In the genomic region with DNA sequence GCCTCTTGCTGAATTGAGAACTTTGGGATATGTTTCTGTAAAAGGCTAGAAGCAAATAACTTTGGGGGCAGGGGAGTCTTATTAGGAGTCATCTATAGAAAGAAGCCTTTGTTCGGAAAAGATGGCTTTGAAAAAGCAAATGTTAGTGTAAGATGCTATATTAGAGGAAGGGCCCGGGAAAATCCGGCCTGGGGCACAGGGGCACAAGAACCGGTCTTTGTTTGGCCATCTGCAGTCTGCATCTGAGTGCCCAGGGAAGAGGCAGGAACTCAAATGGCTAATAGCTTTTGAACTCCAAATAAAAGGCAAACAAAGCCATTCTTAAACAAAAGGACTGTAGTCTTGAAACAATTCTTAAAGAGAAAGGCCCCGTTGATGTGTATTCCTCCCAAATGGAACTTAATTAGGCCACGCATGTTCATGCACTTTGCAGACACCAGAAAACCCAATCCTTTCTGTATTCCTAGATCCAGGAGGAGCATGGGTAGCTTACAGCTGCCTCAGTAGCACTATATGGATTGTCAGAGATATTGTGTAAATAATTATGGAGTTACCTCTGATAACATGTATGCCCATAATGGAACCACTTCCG, we compare ENCODE assay signal across 2 cellular contexts.
A peak's percentile ranks its signal among the peaks of the same experiment; 100 is the strongest.
TF ChIP-seq lines count a peak whose summit lies in the region.

No MANE protein-coding gene starts in this region.

TF ChIP-seq in GM23338, 12 proteins besides CTCF, POLR2A, EP300 and RAD21:
- no peak for TF ChIP-seq CREB1 (CRISPR knock-in tag; IDR thresholded peaks at IDR 0.05; ENCODE audit: low read depth)
- TF ChIP-seq NANOG (IDR thresholded peaks at IDR 0.05; ENCODE audit: borderline replicate concordance) = peak; percentile 69
TF ChIP-seq in GM23338: peak in this region for 1.

TF ChIP-seq in H1, 55 proteins besides CTCF, POLR2A, EP300 and RAD21:
- TF ChIP-seq RXRA (IDR thresholded peaks at IDR 0.05; ENCODE audit: insufficient read depth, low read depth, low read length) (no peak), PHF8 (conservative IDR thresholded peaks at IDR 0.05; ENCODE audit: low read depth, low read length) (no peak), EGR1 (IDR thresholded peaks at IDR 0.05; ENCODE audit: borderline replicate concordance, low read depth, low read length) (no peak), SRF (IDR thresholded peaks at IDR 0.05; ENCODE audit: low read depth, low read length) (no peak), CBX8 (IDR thresholded peaks at IDR 0.05; ENCODE audit: borderline replicate concordance, low read depth, low read length) (no peak), TAF1 (IDR thresholded peaks at IDR 0.05; ENCODE audit: low read depth, low read length) (no peak), SP4 (IDR thresholded peaks at IDR 0.05; ENCODE audit: low read length) (no peak), BRCA1 (IDR thresholded peaks at IDR 0.05; ENCODE audit: low read depth, low read length) (no peak), KDM1A (IDR thresholded peaks at IDR 0.05; ENCODE audit: borderline replicate concordance, low read length) (no peak), CBX5 (IDR thresholded peaks at IDR 0.05; ENCODE audit: low read depth, low read length) (no peak)
